ENCODE assay signal across 1 cellular context in genomic region chr14:74019408-74019714, GRCh38.
TF ChIP-seq lines count a peak whose summit lies in the region.

No MANE protein-coding gene starts in this region.

TF ChIP-seq in GM12878, 131 proteins besides CTCF, POLR2A, EP300 and RAD21:
- TF ChIP-seq LARP7 (IDR thresholded peaks at IDR 0.05): peak; percentile 37; the same call in 1 of the 2 replicates
- peak; percentile 71 for TF ChIP-seq BMI1 (IDR thresholded peaks at IDR 0.05; ENCODE audit: borderline replicate concordance)
- 0 out of 2 replicates have a peak, but pooled peaks have one; percentile 94 for TF ChIP-seq SIN3A (IDR thresholded peaks at IDR 0.05; ENCODE audit: low read depth, low read length)
- no peak for TF ChIP-seq HSF1 (IDR thresholded peaks at IDR 0.05; ENCODE audit: low read depth, low read length)
TF ChIP-seq in GM12878: peak in this region for 3.
